23 cellular contexts compared by ENCODE assay signal in the genomic region with DNA sequence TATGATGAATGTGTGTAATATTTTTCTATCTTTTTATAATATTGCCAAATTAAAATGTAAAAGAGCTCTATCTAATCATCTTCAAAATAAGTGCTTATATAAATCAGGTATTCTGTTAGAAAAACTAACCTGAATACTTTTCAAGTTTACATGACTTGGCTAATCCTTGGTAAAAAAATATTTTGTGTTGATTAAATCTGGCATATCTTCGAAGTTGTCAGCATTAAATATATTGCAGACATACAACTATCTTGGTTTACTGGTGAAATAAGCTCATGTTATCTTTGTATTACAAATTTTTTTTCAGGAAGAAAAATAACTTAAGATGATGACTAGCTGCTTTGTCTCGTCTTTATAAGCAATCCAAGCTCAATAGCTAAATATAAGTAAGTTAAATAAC. TPM values are rescaled to one million over a fixed set of nuclear protein-coding genes. Genes with fewer than 3 reads are reported as not detected.
DNase-seq lines count a peak whose midpoint lies in the region; ATAC-seq, FAIRE-seq and TF ChIP-seq lines count a peak whose summit lies in the region.
"Had no signal": no experiment of that assay in that cellular context is flagged by ENCODE, and none has a peak within 500 bp of the region (broad histone marks: within the 10 kb centered on the region; RNA-seq: fewer than 3 reads in every experiment).

No MANE protein-coding gene starts in this region.

- H3K4me2 ChIP-seq in astrocyte (ENCODE audit: low read length), result no peak overlapping the region
- H3K4me2 ChIP-seq: A549; BLaER1 treated with 17β-estradiol and CSF1 and Interleukin-3, amounts not matched to agents 10 nM and 100 nM had no signal

- no peak for FAIRE-seq in astrocyte (lab: Jason Lieb, UNC)
- FAIRE-seq: A549, D721Med, G401.6, GM12891 had no signal

- H3K36me3 ChIP-seq in astrocyte (ENCODE audit: insufficient read depth, low read length) (no peaks in the 10 kb centered on the region), body of pancreas (replicated peaks in 1 of 2; ENCODE audit: insufficient read depth in 1 of 2, low read depth in 2 of 2) (no peaks in the 10 kb centered on the region)
- H3K36me3 ChIP-seq: BLaER1 treated with 17β-estradiol and CSF1 and Interleukin-3, amounts not matched to agents 10 nM and 100 nM had no signal

- 46 to 58% methylated on average over 2 of the region's 2 CpGs for WGBS in body of pancreas, 2 donors

- intact Hi-C loops in body of pancreas (cut with DNase I), result no loop called here

- H3K79me2 ChIP-seq in astrocyte (ENCODE audit: insufficient read depth, low read length), result no peaks in the 10 kb centered on the region

- H3K27ac Mint-ChIP-seq in astrocyte (ENCODE audit: unreplicated experiment), result no peak overlapping the region
- H3K27ac Mint-ChIP-seq in nephron, result peak overlapping the region in 2 of 3 experiments; percentile 32 to 56
- H3K27ac Mint-ChIP-seq: B cell; CD4-positive, alpha-beta T cell; CD8-positive, alpha-beta T cell had no signal

- ATAC-seq in SK-N-SH treated with all-trans-retinoic acid at 6 μM for 48 hours (no peak), body of pancreas (no peak)
- ATAC-seq: A549; CD8-positive, alpha-beta T cell had no signal

- H3K27me3 ChIP-seq in astrocyte (ENCODE audit: insufficient read depth, low read length) (no peaks in the 10 kb centered on the region), body of pancreas (no peaks in the 10 kb centered on the region)
- H3K27me3 ChIP-seq: BLaER1 treated with 17β-estradiol and CSF1 and Interleukin-3, amounts not matched to agents 10 nM and 100 nM had no signal

- H3K4me1 Mint-ChIP-seq in astrocyte (ENCODE audit: low read depth, unreplicated experiment), result no peaks in the 10 kb centered on the region
- H3K4me1 Mint-ChIP-seq in nephron, result peaks cover 5% of the 10 kb centered on the region
- H3K4me1 Mint-ChIP-seq: B cell had no signal

- no peak overlapping the region for H3K9ac ChIP-seq in astrocyte (ENCODE audit: low read length)
- H3K9ac ChIP-seq: BLaER1 treated with 17β-estradiol and CSF1 and Interleukin-3, amounts not matched to agents 10 nM and 100 nM had no signal

- H2AFZ ChIP-seq in astrocyte (ENCODE audit: low read depth, low read length), result no peak overlapping the region

- DNase-seq in NCI-H226 (peak; percentile 32), astrocyte (ENCODE audit: low read depth) (peak; percentile 45), NOMO-1 (lab: John Stamatoyannopoulos, UW; ENCODE audit: unreplicated experiment in 2 of 2) (no peak), kidney glomerular epithelial cell (lab: John Stamatoyannopoulos, UW) (no peak), body of pancreas (no peak)
- DNase-seq: AML-193; Caco-2; Calu3; CD4-positive, alpha-beta T cell; CD8-positive, alpha-beta T cell; DMS79 treated with DMSO at 0.1 percent for 48 hours; GF-D8 had no signal

- no peaks in the 10 kb centered on the region for H3K9me3 Mint-ChIP-seq in astrocyte (ENCODE audit: unreplicated experiment)
- H3K9me3 Mint-ChIP-seq in nephron, result no peaks in the 10 kb centered on the region
- H3K9me3 Mint-ChIP-seq: CD8-positive, alpha-beta T cell had no signal

- H3K4me3 ChIP-seq in astrocyte (ENCODE audit: insufficient read depth, low read depth, low read length) (no peak overlapping the region), body of pancreas (no peak overlapping the region)
- H3K4me3 ChIP-seq: A549; BLaER1 treated with 17β-estradiol and CSF1 and Interleukin-3, amounts not matched to agents 10 nM and 100 nM had no signal

- no peaks in the 10 kb centered on the region for H3K27me3 Mint-ChIP-seq in astrocyte (ENCODE audit: low read depth, unreplicated experiment)
- H3K27me3 Mint-ChIP-seq in nephron (ENCODE audit: low read depth), result no peaks in the 10 kb centered on the region
- H3K27me3 Mint-ChIP-seq: B cell; CD4-positive, alpha-beta T cell had no signal

- no peak for TF ChIP-seq POLR2A in body of pancreas (IDR thresholded peaks at IDR 0.05)

- H3K36me3 Mint-ChIP-seq in astrocyte (ENCODE audit: low read depth, unreplicated experiment), result no peaks in the 10 kb centered on the region
- H3K36me3 Mint-ChIP-seq in nephron (ENCODE audit: low read depth), result no peaks in the 10 kb centered on the region
- H3K36me3 Mint-ChIP-seq: CD8-positive, alpha-beta T cell had no signal

- no peaks in the 10 kb centered on the region for H4K20me1 ChIP-seq in astrocyte (ENCODE audit: insufficient read depth, low read length)
- H4K20me1 ChIP-seq: BLaER1 treated with 17β-estradiol and CSF1 and Interleukin-3, amounts not matched to agents 10 nM and 100 nM had no signal

- H3K4me1 ChIP-seq in astrocyte (ENCODE audit: insufficient read depth, low read length) (no peaks in the 10 kb centered on the region), body of pancreas (no peaks in the 10 kb centered on the region)
- H3K4me1 ChIP-seq: A549; BLaER1 treated with 17β-estradiol and CSF1 and Interleukin-3, amounts not matched to agents 10 nM and 100 nM; Caco-2 had no signal

- H3K9me3 ChIP-seq in astrocyte (ENCODE audit: insufficient read depth, low read depth, low read length) (no peaks in the 10 kb centered on the region), body of pancreas (no peaks in the 10 kb centered on the region)
- H3K9me3 ChIP-seq: A549; BLaER1 treated with 17β-estradiol and CSF1 and Interleukin-3, amounts not matched to agents 10 nM and 100 nM; Caco-2 had no signal

- no peak overlapping the region for H3K27ac ChIP-seq in astrocyte (ENCODE audit: low read depth, low read length)
- H3K27ac ChIP-seq in body of pancreas, result no peak overlapping the region
- H3K27ac ChIP-seq: 22Rv1; A549; BLaER1 treated with 17β-estradiol and CSF1 and Interleukin-3, amounts not matched to agents 10 nM and 100 nM; C4-2B had no signal

- no peak overlapping the region for H3K4me3 Mint-ChIP-seq in astrocyte (ENCODE audit: unreplicated experiment)
- H3K4me3 Mint-ChIP-seq in nephron, result no peak overlapping the region
- H3K4me3 Mint-ChIP-seq: B cell; CD4-positive, alpha-beta T cell; CD8-positive, alpha-beta T cell had no signal

- TF ChIP-seq CTCF in astrocyte (IDR thresholded peaks at IDR 0.05; ENCODE audit: insufficient read depth, low read depth, low read length), result no peak
- TF ChIP-seq CTCF in nephron (IDR thresholded peaks at IDR 0.05; ENCODE audit: unreplicated experiment in 3 of 3), result no peak
- TF ChIP-seq CTCF in body of pancreas (IDR thresholded peaks at IDR 0.05), result no peak

TF ChIP-seq in SK-N-SH treated with all-trans-retinoic acid at 6 μM for 48 hours, 23 proteins besides CTCF, POLR2A, EP300 and RAD21:
- TF ChIP-seq, protein P1, sequence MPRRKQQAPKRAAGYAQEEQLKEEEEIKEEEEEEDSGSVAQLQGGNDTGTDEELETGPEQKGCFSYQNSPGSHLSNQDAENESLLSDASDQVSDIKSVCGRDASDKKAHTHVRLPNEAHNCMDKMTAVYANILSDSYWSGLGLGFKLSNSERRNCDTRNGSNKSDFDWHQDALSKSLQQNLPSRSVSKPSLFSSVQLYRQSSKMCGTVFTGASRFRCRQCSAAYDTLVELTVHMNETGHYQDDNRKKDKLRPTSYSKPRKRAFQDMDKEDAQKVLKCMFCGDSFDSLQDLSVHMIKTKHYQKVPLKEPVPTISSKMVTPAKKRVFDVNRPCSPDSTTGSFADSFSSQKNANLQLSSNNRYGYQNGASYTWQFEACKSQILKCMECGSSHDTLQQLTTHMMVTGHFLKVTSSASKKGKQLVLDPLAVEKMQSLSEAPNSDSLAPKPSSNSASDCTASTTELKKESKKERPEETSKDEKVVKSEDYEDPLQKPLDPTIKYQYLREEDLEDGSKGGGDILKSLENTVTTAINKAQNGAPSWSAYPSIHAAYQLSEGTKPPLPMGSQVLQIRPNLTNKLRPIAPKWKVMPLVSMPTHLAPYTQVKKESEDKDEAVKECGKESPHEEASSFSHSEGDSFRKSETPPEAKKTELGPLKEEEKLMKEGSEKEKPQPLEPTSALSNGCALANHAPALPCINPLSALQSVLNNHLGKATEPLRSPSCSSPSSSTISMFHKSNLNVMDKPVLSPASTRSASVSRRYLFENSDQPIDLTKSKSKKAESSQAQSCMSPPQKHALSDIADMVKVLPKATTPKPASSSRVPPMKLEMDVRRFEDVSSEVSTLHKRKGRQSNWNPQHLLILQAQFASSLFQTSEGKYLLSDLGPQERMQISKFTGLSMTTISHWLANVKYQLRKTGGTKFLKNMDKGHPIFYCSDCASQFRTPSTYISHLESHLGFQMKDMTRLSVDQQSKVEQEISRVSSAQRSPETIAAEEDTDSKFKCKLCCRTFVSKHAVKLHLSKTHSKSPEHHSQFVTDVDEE (CRISPR knock-in tag; IDR thresholded peaks at IDR 0.05), result no peak
- peak; percentile 76 for TF ChIP-seq ISL1 (CRISPR knock-in tag; IDR thresholded peaks at IDR 0.05)
TF ChIP-seq in SK-N-SH treated with all-trans-retinoic acid at 6 μM for 48 hours: peak in this region for 1.

RNA-seq across cellular contexts. Expression of a gene that starts 39.6 kb away (rescaled TPM):
- total RNA-seq in astrocyte (1.1 and 1.2 TPM in 2 replicates), body of pancreas (1 to 10 TPM in 1 of 2 donors, under 1 TPM in 1; under 0.01 to 3.1 TPM)
- total RNA-seq: A172; B cell; Caco-2; Calu3; CD4-positive, alpha-beta T cell; CD8-positive, alpha-beta T cell had no signal

Comparison
In these comparisons a context has a peak if more than half of its experiments do, and no peak if none do; other contexts are left out.
1. DNase-seq: peak in NCI-H226 (single experiment) and astrocyte (single experiment); none in NOMO-1 (0 of 2), kidney glomerular epithelial cell (single experiment) and body of pancreas (0 of 4).